In the genomic region with DNA sequence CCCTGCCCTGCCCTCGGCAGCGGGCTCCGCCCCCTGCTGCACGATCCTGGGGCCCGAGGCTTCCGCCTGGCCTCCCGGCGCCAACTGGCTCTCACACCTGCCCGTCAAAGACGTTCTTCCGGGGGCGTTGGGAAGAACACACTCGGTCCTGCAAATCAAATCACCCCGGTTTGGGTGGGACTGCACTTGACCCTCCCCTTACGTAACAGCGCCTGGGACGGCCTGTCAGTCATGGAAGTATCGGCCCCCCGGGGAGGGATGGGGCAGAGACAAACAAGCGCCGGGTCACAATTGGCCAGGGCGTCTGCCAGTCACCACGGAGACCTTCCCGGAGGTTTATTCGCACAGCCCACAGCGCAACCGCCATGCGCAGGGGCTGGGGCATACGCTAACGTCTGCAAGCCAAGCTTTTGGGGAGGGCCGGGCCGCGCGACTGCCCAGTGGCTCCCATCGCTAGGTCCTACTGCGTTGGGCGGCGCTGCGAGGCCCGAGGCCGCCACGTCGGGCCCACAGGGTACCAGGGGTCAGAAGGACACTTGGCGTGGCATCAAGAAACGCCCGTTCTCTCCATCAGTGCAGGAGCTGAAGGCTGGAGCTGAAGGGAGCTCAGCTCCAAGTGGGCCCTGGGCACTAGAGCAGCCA, we compare ENCODE assay signal across 1 cellular context.
TF ChIP-seq lines count a peak whose summit lies in the region.

No MANE protein-coding gene starts in this region.

TF ChIP-seq in GM12878, 131 proteins besides CTCF, POLR2A, EP300 and RAD21 (continued from another document and continues in another):
- TF ChIP-seq, protein P1, sequence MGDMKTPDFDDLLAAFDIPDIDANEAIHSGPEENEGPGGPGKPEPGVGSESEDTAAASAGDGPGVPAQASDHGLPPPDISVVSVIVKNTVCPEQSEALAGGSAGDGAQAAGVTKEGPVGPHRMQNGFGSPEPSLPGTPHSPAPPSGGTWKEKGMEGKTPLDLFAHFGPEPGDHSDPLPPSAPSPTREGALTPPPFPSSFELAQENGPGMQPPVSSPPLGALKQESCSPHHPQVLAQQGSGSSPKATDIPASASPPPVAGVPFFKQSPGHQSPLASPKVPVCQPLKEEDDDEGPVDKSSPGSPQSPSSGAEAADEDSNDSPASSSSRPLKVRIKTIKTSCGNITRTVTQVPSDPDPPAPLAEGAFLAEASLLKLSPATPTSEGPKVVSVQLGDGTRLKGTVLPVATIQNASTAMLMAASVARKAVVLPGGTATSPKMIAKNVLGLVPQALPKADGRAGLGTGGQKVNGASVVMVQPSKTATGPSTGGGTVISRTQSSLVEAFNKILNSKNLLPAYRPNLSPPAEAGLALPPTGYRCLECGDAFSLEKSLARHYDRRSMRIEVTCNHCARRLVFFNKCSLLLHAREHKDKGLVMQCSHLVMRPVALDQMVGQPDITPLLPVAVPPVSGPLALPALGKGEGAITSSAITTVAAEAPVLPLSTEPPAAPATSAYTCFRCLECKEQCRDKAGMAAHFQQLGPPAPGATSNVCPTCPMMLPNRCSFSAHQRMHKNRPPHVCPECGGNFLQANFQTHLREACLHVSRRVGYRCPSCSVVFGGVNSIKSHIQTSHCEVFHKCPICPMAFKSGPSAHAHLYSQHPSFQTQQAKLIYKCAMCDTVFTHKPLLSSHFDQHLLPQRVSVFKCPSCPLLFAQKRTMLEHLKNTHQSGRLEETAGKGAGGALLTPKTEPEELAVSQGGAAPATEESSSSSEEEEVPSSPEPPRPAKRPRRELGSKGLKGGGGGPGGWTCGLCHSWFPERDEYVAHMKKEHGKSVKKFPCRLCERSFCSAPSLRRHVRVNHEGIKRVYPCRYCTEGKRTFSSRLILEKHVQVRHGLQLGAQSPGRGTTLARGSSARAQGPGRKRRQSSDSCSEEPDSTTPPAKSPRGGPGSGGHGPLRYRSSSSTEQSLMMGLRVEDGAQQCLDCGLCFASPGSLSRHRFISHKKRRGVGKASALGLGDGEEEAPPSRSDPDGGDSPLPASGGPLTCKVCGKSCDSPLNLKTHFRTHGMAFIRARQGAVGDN (IDR thresholded peaks at IDR 0.05) = peak; percentile 88
- peak; percentile 91 for TF ChIP-seq GABPA (IDR thresholded peaks at IDR 0.05; ENCODE audit: low read depth)
- TF ChIP-seq YY1 (IDR thresholded peaks at IDR 0.05; ENCODE audit: low read depth, low read length) = peak; percentile 75
- no peak for TF ChIP-seq SPI1 (IDR thresholded peaks at IDR 0.05; ENCODE audit: borderline replicate concordance, insufficient read depth, low read depth, low read length)
- no peak for TF ChIP-seq BMI1 (IDR thresholded peaks at IDR 0.05; ENCODE audit: borderline replicate concordance)
- TF ChIP-seq LARP7 (IDR thresholded peaks at IDR 0.05) = peak; percentile 81
- TF ChIP-seq, protein P2, sequence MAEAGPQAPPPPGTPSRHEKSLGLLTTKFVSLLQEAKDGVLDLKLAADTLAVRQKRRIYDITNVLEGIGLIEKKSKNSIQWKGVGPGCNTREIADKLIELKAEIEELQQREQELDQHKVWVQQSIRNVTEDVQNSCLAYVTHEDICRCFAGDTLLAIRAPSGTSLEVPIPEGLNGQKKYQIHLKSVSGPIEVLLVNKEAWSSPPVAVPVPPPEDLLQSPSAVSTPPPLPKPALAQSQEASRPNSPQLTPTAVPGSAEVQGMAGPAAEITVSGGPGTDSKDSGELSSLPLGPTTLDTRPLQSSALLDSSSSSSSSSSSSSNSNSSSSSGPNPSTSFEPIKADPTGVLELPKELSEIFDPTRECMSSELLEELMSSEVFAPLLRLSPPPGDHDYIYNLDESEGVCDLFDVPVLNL (IDR thresholded peaks at IDR 0.05; ENCODE audit: low read depth, low read length) = peak; percentile 67; the same call in 1 of the 2 replicates
- TF ChIP-seq CEBPB (IDR thresholded peaks at IDR 0.05; ENCODE audit: borderline replicate concordance in 1 of 2, low read depth in 2 of 2, low read length in 2 of 2) = peak in 1 of 2 experiments; percentile 58; a peak in 2 of 4 replicates
- 0 out of 2 replicates have a peak, but pooled peaks have one; percentile 23 for TF ChIP-seq MYB (IDR thresholded peaks at IDR 0.05; ENCODE audit: borderline replicate concordance, low read depth, low read length)
- TF ChIP-seq, protein P3, sequence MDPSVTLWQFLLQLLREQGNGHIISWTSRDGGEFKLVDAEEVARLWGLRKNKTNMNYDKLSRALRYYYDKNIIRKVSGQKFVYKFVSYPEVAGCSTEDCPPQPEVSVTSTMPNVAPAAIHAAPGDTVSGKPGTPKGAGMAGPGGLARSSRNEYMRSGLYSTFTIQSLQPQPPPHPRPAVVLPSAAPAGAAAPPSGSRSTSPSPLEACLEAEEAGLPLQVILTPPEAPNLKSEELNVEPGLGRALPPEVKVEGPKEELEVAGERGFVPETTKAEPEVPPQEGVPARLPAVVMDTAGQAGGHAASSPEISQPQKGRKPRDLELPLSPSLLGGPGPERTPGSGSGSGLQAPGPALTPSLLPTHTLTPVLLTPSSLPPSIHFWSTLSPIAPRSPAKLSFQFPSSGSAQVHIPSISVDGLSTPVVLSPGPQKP (IDR thresholded peaks at IDR 0.05; ENCODE audit: low read depth, low read length) = 0 out of 2 replicates have a peak, but pooled peaks have one; percentile 16
- no peak for TF ChIP-seq ZBED1 (IDR thresholded peaks at IDR 0.05; ENCODE audit: borderline replicate concordance)
- TF ChIP-seq CBX5 (IDR thresholded peaks at IDR 0.05; ENCODE audit: low read depth) = no peak
- TF ChIP-seq RUNX3 (IDR thresholded peaks at IDR 0.05; ENCODE audit: low read length) = peak; percentile 36; the same call in 1 of the 2 replicates
- TF ChIP-seq BCL11A (IDR thresholded peaks at IDR 0.05; ENCODE audit: low read depth, low read length) = no peak
- peak; percentile 86 for TF ChIP-seq KLF5 (IDR thresholded peaks at IDR 0.05; ENCODE audit: partially characterized antibody)
- TF ChIP-seq MEF2B (IDR thresholded peaks at IDR 0.05; ENCODE audit: partially characterized antibody, poor library complexity, severe bottlenecking) = peak; percentile 22
- no peak for TF ChIP-seq CHD4 (IDR thresholded peaks at IDR 0.05)
- TF ChIP-seq, protein P4, sequence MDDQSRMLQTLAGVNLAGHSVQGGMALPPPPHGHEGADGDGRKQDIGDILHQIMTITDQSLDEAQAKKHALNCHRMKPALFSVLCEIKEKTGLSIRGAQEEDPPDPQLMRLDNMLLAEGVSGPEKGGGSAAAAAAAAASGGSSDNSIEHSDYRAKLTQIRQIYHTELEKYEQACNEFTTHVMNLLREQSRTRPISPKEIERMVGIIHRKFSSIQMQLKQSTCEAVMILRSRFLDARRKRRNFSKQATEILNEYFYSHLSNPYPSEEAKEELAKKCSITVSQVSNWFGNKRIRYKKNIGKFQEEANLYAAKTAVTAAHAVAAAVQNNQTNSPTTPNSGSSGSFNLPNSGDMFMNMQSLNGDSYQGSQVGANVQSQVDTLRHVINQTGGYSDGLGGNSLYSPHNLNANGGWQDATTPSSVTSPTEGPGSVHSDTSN (IDR thresholded peaks at IDR 0.05; ENCODE audit: insufficient replicate concordance, low read depth, low read length) = peak; percentile 95
- TF ChIP-seq POLR2AphosphoS5 (IDR thresholded peaks at IDR 0.05; ENCODE audit: low read length) = peak; percentile 85
- TF ChIP-seq CHD2 (IDR thresholded peaks at IDR 0.05; ENCODE audit: borderline replicate concordance, low read depth, low read length) = peak; percentile 95
- 0 out of 2 replicates have a peak, but pooled peaks have one; percentile 18 for TF ChIP-seq TCF12 (IDR thresholded peaks at IDR 0.05; ENCODE audit: low read depth, low read length)
- TF ChIP-seq ZNF217 (IDR thresholded peaks at IDR 0.05) = no peak
- peak; percentile 90 for TF ChIP-seq NRF1 (conservative IDR thresholded peaks at IDR 0.05; ENCODE audit: low read depth, low read length)
- peak; percentile 100 for TF ChIP-seq DPF2 (IDR thresholded peaks at IDR 0.05)
- TF ChIP-seq RB1 (IDR thresholded peaks at IDR 0.05; ENCODE audit: borderline replicate concordance) = peak; percentile 53; the same call in 1 of the 2 replicates
- peak; percentile 67; the same call in 1 of the 2 replicates for TF ChIP-seq ZNF207 (IDR thresholded peaks at IDR 0.05; ENCODE audit: borderline replicate concordance)
- peak; percentile 64; the same call in 1 of the 2 replicates for TF ChIP-seq FOXK2 (IDR thresholded peaks at IDR 0.05)
- TF ChIP-seq RFX5 (IDR thresholded peaks at IDR 0.05; ENCODE audit: low read depth, low read length) = peak; percentile 24; the same call in 1 of the 2 replicates
- 0 out of 2 replicates have a peak, but pooled peaks have one; percentile 66 for TF ChIP-seq POLR2AphosphoS2 (IDR thresholded peaks at IDR 0.05; ENCODE audit: low read depth, low read length)
- TF ChIP-seq, protein P5, sequence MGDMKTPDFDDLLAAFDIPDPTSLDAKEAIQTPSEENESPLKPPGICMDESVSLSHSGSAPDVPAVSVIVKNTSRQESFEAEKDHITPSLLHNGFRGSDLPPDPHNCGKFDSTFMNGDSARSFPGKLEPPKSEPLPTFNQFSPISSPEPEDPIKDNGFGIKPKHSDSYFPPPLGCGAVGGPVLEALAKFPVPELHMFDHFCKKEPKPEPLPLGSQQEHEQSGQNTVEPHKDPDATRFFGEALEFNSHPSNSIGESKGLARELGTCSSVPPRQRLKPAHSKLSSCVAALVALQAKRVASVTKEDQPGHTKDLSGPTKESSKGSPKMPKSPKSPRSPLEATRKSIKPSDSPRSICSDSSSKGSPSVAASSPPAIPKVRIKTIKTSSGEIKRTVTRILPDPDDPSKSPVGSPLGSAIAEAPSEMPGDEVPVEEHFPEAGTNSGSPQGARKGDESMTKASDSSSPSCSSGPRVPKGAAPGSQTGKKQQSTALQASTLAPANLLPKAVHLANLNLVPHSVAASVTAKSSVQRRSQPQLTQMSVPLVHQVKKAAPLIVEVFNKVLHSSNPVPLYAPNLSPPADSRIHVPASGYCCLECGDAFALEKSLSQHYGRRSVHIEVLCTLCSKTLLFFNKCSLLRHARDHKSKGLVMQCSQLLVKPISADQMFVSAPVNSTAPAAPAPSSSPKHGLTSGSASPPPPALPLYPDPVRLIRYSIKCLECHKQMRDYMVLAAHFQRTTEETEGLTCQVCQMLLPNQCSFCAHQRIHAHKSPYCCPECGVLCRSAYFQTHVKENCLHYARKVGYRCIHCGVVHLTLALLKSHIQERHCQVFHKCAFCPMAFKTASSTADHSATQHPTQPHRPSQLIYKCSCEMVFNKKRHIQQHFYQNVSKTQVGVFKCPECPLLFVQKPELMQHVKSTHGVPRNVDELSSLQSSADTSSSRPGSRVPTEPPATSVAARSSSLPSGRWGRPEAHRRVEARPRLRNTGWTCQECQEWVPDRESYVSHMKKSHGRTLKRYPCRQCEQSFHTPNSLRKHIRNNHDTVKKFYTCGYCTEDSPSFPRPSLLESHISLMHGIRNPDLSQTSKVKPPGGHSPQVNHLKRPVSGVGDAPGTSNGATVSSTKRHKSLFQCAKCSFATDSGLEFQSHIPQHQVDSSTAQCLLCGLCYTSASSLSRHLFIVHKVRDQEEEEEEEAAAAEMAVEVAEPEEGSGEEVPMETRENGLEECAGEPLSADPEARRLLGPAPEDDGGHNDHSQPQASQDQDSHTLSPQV (IDR thresholded peaks at IDR 0.05) = no peak
- peak; percentile 40 for TF ChIP-seq FOS (IDR thresholded peaks at IDR 0.05; ENCODE audit: borderline replicate concordance, extremely low read depth, insufficient read length)
- TF ChIP-seq EED (IDR thresholded peaks at IDR 0.05; ENCODE audit: low read depth) = peak; percentile 42; the same call in 1 of the 2 replicates
- TF ChIP-seq CREM (IDR thresholded peaks at IDR 0.05; ENCODE audit: low read depth) = peak; percentile 93
- TF ChIP-seq, protein P6, sequence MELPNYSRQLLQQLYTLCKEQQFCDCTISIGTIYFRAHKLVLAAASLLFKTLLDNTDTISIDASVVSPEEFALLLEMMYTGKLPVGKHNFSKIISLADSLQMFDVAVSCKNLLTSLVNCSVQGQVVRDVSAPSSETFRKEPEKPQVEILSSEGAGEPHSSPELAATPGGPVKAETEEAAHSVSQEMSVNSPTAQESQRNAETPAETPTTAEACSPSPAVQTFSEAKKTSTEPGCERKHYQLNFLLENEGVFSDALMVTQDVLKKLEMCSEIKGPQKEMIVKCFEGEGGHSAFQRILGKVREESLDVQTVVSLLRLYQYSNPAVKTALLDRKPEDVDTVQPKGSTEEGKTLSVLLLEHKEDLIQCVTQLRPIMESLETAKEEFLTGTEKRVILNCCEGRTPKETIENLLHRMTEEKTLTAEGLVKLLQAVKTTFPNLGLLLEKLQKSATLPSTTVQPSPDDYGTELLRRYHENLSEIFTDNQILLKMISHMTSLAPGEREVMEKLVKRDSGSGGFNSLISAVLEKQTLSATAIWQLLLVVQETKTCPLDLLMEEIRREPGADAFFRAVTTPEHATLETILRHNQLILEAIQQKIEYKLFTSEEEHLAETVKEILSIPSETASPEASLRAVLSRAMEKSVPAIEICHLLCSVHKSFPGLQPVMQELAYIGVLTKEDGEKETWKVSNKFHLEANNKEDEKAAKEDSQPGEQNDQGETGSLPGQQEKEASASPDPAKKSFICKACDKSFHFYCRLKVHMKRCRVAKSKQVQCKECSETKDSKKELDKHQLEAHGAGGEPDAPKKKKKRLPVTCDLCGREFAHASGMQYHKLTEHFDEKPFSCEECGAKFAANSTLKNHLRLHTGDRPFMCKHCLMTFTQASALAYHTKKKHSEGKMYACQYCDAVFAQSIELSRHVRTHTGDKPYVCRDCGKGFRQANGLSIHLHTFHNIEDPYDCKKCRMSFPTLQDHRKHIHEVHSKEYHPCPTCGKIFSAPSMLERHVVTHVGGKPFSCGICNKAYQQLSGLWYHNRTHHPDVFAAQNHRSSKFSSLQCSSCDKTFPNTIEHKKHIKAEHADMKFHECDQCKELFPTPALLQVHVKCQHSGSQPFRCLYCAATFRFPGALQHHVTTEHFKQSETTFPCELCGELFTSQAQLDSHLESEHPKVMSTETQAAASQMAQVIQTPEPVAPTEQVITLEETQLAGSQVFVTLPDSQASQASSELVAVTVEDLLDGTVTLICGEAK (IDR thresholded peaks at IDR 0.05; ENCODE audit: borderline replicate concordance) = peak; percentile 90
- TF ChIP-seq MTA3 (IDR thresholded peaks at IDR 0.05; ENCODE audit: borderline replicate concordance, low read length) = no peak
- TF ChIP-seq, protein P7, sequence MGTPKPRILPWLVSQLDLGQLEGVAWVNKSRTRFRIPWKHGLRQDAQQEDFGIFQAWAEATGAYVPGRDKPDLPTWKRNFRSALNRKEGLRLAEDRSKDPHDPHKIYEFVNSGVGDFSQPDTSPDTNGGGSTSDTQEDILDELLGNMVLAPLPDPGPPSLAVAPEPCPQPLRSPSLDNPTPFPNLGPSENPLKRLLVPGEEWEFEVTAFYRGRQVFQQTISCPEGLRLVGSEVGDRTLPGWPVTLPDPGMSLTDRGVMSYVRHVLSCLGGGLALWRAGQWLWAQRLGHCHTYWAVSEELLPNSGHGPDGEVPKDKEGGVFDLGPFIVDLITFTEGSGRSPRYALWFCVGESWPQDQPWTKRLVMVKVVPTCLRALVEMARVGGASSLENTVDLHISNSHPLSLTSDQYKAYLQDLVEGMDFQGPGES (IDR thresholded peaks at IDR 0.05) = peak; percentile 91
- TF ChIP-seq, protein P8, sequence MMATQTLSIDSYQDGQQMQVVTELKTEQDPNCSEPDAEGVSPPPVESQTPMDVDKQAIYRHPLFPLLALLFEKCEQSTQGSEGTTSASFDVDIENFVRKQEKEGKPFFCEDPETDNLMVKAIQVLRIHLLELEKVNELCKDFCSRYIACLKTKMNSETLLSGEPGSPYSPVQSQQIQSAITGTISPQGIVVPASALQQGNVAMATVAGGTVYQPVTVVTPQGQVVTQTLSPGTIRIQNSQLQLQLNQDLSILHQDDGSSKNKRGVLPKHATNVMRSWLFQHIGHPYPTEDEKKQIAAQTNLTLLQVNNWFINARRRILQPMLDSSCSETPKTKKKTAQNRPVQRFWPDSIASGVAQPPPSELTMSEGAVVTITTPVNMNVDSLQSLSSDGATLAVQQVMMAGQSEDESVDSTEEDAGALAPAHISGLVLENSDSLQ (IDR thresholded peaks at IDR 0.05) = peak; percentile 100
